In the genomic region with DNA sequence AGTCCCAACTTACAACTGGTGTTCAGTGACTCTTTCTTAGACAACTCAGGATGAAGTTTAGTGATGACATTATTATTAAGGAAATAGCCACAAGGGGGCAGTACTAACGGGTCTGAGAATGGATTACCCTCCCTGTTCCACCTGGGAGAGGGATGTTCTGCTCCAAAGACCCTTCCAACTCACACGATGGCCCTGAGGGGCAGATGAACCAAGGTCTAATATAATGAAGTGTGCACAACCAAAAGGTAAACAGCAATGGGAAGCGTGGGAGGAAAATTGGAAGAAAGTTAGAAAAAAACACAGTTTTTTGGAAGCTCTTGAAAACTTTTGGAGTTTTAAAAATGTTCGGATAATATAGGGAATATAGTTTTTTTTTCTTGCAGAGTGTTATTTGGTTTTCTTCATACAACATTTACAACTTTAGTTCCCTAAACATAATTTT, we compare ENCODE assay signal across 8 cellular contexts. TPM values are rescaled to one million over a fixed set of nuclear protein-coding genes. Genes with fewer than 3 reads are reported as not detected.
DNase-seq lines count a peak whose midpoint lies in the region; ATAC-seq and TF ChIP-seq lines count a peak whose summit lies in the region.

No MANE protein-coding gene starts in this region.

- H3K9me3 ChIP-seq in gastroesophageal sphincter: no peaks in the 10 kb centered on the region
- H3K9me3 ChIP-seq in gastrocnemius medialis: no peaks in the 10 kb centered on the region

- WGBS in gastroesophageal sphincter (ENCODE audit: low coverage in 1 of 2), 2 donors: 0 to 35% methylated on average over 2 to 4 of the region's 4 CpGs

- H3K4me3 ChIP-seq in gastroesophageal sphincter: no peak overlapping the region
- no peak overlapping the region for H3K4me3 ChIP-seq in gastrocnemius medialis

- H3K27me3 ChIP-seq in gastroesophageal sphincter (no peaks in the 10 kb centered on the region), gastrocnemius medialis (peaks cover 11 to 18% (median 18%) of the 10 kb centered on the region in 3 donors)

- peak; percentile 84 for TF ChIP-seq CTCF in VCaP (conservative IDR thresholded peaks at IDR 0.05)
- TF ChIP-seq CTCF in gastroesophageal sphincter (IDR thresholded peaks at IDR 0.05): peak in 3 of 4 experiments; percentile 29 to 54 (median 44)
- peak; percentile 38 to 72 (median 60) for TF ChIP-seq CTCF in gastrocnemius medialis (IDR thresholded peaks at IDR 0.05 in 4 of 5, conservative IDR thresholded peaks at IDR 0.05 in 1 of 5)

- in situ Hi-C loops in gastrocnemius medialis (cut with MboI; ENCODE audit: low sequenced_read_pairs in 4 of 4): no loop called here

- H3K36me3 ChIP-seq in gastroesophageal sphincter (no peaks in the 10 kb centered on the region), gastrocnemius medialis (no peaks in the 10 kb centered on the region)

- peak; percentile 18 for DNase-seq in A172 (ENCODE audit: low spot score)
- peak; percentile 30 for DNase-seq in Daoy (ENCODE audit: low read depth)
- DNase-seq in NCI-H1048 (lab: John Stamatoyannopoulos, UW): peak; percentile 8
- no peak for DNase-seq in gastrocnemius medialis

- no peak overlapping the region for H3K27ac ChIP-seq in VCaP
- no peak overlapping the region for H3K27ac ChIP-seq in gastroesophageal sphincter
- no peak overlapping the region for H3K27ac ChIP-seq in gastrocnemius medialis

- no peak for TF ChIP-seq EP300 in gastroesophageal sphincter (IDR thresholded peaks at IDR 0.05)

- intact Hi-C loops in gastrocnemius medialis (cut with DNase I; ENCODE audit: low total_unique reads): loop anchor here (1.0 to 5.0 kb wide), 2 partner anchors 106 to 114 kb away; no protein-coding TSS in a partner anchor

- H3K4me1 ChIP-seq in gastroesophageal sphincter: peaks cover 0 to 21% (median 0%) of the 10 kb centered on the region in 3 donors
- H3K4me1 ChIP-seq in gastrocnemius medialis: no peaks in the 10 kb centered on the region

- ATAC-seq in gastroesophageal sphincter (no peak), gastrocnemius medialis (peak; percentile 72 to 75), GM19351 (IDR thresholded peaks at IDR 0.05; ENCODE audit: unreplicated experiment) (no peak), GM18867 (IDR thresholded peaks at IDR 0.05; ENCODE audit: unreplicated experiment) (no peak)

- TF ChIP-seq POLR2A in gastroesophageal sphincter (IDR thresholded peaks at IDR 0.05) (no peak), gastrocnemius medialis (IDR thresholded peaks at IDR 0.05) (no peak)

RNA-seq across cellular contexts. Expression of gene FGF6, which starts 24.0 kb away (rescaled TPM):
- total RNA-seq in A172 (2014; rRNA removed; shearing (Covaris generic)): not detected in 2 replicates
- total RNA-seq in Daoy (2014; rRNA removed; shearing (Covaris generic)): not detected in 2 replicates
- not detected for total RNA-seq in gastroesophageal sphincter
- total RNA-seq in gastrocnemius medialis: 1 to 10 TPM in 2 of 4 donors, under 1 TPM in 1, not detected in 1; 0.73 to 5.9 (median 2.2) TPM

RNA-seq across cellular contexts. Expression of gene FGF23, which starts 42.1 kb away (rescaled TPM):
- not detected in 2 replicates for total RNA-seq in A172 (2014; rRNA removed; shearing (Covaris generic))
- not detected in 2 replicates for total RNA-seq in Daoy (2014; rRNA removed; shearing (Covaris generic))
- total RNA-seq in gastroesophageal sphincter (not detected), gastrocnemius medialis (not detected)

Comparison
In these comparisons a context has a peak if more than half of its experiments do, and no peak if none do; other contexts are left out.
1. DNase-seq: peak in A172 (single experiment), Daoy (single experiment) and NCI-H1048 (single experiment); none in gastrocnemius medialis (0 of 2).
2. ATAC-seq: peak in gastrocnemius medialis (2 of 2); none in gastroesophageal sphincter (single experiment), GM19351 (single experiment) and GM18867 (single experiment).
3. Peak in every context shown above with its lines, with median percentiles within 50 percentile points of each other: CTCF ChIP-seq.